ENCODE assay signal across 1 cellular context in the genomic region with DNA sequence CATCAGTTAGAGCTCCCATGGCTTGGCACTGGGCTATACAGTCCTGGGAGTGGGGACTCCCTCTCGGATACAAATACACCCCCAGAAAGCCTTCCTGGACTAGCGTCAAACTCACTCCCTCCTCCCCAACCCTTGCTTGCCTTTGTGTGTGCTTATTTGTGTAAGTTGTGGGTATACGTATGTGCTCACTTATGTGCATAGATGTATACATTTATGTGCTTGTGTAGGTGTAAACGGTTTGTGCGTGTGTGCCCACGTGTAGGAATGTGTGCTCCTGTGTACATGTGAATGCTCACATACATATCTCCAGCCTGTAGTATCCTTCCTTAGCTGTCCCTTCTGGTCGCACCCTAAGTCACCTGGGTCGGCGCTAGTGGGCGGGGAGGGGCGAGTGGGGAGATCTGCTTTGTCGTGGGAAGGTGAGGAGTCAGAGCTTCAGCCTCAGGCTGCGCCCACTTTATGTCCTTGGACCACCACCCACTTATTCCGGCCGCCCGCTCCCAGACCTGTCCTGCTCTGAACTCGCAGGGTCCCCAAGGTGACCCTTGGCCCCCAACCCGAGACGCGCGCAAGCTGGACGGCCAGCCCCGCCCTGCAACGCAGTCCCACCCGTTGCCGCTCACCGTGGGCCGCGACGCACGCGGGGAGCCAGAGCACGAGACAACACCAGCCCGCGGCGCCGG.
A peak's percentile ranks its signal among the peaks of the same experiment; 100 is the strongest.
TF ChIP-seq lines count a peak whose summit lies in the region.

No MANE protein-coding gene starts in this region.

TF ChIP-seq in HepG2, 621 proteins besides CTCF, POLR2A, EP300 and RAD21 (continued from another document and continues in another):
- TF ChIP-seq, protein P1, sequence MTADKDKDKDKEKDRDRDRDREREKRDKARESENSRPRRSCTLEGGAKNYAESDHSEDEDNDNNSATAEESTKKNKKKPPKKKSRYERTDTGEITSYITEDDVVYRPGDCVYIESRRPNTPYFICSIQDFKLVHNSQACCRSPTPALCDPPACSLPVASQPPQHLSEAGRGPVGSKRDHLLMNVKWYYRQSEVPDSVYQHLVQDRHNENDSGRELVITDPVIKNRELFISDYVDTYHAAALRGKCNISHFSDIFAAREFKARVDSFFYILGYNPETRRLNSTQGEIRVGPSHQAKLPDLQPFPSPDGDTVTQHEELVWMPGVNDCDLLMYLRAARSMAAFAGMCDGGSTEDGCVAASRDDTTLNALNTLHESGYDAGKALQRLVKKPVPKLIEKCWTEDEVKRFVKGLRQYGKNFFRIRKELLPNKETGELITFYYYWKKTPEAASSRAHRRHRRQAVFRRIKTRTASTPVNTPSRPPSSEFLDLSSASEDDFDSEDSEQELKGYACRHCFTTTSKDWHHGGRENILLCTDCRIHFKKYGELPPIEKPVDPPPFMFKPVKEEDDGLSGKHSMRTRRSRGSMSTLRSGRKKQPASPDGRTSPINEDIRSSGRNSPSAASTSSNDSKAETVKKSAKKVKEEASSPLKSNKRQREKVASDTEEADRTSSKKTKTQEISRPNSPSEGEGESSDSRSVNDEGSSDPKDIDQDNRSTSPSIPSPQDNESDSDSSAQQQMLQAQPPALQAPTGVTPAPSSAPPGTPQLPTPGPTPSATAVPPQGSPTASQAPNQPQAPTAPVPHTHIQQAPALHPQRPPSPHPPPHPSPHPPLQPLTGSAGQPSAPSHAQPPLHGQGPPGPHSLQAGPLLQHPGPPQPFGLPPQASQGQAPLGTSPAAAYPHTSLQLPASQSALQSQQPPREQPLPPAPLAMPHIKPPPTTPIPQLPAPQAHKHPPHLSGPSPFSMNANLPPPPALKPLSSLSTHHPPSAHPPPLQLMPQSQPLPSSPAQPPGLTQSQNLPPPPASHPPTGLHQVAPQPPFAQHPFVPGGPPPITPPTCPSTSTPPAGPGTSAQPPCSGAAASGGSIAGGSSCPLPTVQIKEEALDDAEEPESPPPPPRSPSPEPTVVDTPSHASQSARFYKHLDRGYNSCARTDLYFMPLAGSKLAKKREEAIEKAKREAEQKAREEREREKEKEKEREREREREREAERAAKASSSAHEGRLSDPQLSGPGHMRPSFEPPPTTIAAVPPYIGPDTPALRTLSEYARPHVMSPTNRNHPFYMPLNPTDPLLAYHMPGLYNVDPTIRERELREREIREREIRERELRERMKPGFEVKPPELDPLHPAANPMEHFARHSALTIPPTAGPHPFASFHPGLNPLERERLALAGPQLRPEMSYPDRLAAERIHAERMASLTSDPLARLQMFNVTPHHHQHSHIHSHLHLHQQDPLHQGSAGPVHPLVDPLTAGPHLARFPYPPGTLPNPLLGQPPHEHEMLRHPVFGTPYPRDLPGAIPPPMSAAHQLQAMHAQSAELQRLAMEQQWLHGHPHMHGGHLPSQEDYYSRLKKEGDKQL (CRISPR knock-in tag; IDR thresholded peaks at IDR 0.05; ENCODE audit: low read depth) = no peak
- TF ChIP-seq ZNF17 (CRISPR knock-in tag; IDR thresholded peaks at IDR 0.05) = no peak
- TF ChIP-seq REXO4 (CRISPR knock-in tag; IDR thresholded peaks at IDR 0.05; ENCODE audit: borderline replicate concordance) = no peak
- TF ChIP-seq, protein P2, sequence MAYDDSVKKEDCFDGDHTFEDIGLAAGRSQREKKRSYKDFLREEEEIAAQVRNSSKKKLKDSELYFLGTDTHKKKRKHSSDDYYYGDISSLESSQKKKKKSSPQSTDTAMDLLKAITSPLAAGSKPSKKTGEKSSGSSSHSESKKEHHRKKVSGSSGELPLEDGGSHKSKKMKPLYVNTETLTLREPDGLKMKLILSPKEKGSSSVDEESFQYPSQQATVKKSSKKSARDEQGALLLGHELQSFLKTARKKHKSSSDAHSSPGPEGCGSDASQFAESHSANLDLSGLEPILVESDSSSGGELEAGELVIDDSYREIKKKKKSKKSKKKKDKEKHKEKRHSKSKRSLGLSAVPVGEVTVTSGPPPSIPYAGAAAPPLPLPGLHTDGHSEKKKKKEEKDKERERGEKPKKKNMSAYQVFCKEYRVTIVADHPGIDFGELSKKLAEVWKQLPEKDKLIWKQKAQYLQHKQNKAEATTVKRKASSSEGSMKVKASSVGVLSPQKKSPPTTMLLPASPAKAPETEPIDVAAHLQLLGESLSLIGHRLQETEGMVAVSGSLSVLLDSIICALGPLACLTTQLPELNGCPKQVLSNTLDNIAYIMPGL (CRISPR knock-in tag; IDR thresholded peaks at IDR 0.05; ENCODE audit: borderline replicate concordance in 1 of 2, low read depth in 1 of 2) = no peak
- no peak for TF ChIP-seq ZFP90 (CRISPR knock-in tag; IDR thresholded peaks at IDR 0.05; ENCODE audit: borderline replicate concordance)
- TF ChIP-seq NKX3-1 (CRISPR knock-in tag; IDR thresholded peaks at IDR 0.05) = no peak
- TF ChIP-seq, protein P3, sequence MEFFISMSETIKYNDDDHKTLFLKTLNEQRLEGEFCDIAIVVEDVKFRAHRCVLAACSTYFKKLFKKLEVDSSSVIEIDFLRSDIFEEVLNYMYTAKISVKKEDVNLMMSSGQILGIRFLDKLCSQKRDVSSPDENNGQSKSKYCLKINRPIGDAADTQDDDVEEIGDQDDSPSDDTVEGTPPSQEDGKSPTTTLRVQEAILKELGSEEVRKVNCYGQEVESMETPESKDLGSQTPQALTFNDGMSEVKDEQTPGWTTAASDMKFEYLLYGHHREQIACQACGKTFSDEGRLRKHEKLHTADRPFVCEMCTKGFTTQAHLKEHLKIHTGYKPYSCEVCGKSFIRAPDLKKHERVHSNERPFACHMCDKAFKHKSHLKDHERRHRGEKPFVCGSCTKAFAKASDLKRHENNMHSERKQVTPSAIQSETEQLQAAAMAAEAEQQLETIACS (CRISPR knock-in tag; IDR thresholded peaks at IDR 0.05) = no peak
- TF ChIP-seq ZNF556 (CRISPR knock-in tag; IDR thresholded peaks at IDR 0.05; ENCODE audit: borderline replicate concordance) = 0 out of 2 replicates have a peak, but pooled peaks have one; percentile 8
- no peak for TF ChIP-seq PHF20 (CRISPR knock-in tag; IDR thresholded peaks at IDR 0.05)
- TF ChIP-seq CENPT (CRISPR knock-in tag; IDR thresholded peaks at IDR 0.05; ENCODE audit: low read depth) = no peak
- TF ChIP-seq, protein P4, sequence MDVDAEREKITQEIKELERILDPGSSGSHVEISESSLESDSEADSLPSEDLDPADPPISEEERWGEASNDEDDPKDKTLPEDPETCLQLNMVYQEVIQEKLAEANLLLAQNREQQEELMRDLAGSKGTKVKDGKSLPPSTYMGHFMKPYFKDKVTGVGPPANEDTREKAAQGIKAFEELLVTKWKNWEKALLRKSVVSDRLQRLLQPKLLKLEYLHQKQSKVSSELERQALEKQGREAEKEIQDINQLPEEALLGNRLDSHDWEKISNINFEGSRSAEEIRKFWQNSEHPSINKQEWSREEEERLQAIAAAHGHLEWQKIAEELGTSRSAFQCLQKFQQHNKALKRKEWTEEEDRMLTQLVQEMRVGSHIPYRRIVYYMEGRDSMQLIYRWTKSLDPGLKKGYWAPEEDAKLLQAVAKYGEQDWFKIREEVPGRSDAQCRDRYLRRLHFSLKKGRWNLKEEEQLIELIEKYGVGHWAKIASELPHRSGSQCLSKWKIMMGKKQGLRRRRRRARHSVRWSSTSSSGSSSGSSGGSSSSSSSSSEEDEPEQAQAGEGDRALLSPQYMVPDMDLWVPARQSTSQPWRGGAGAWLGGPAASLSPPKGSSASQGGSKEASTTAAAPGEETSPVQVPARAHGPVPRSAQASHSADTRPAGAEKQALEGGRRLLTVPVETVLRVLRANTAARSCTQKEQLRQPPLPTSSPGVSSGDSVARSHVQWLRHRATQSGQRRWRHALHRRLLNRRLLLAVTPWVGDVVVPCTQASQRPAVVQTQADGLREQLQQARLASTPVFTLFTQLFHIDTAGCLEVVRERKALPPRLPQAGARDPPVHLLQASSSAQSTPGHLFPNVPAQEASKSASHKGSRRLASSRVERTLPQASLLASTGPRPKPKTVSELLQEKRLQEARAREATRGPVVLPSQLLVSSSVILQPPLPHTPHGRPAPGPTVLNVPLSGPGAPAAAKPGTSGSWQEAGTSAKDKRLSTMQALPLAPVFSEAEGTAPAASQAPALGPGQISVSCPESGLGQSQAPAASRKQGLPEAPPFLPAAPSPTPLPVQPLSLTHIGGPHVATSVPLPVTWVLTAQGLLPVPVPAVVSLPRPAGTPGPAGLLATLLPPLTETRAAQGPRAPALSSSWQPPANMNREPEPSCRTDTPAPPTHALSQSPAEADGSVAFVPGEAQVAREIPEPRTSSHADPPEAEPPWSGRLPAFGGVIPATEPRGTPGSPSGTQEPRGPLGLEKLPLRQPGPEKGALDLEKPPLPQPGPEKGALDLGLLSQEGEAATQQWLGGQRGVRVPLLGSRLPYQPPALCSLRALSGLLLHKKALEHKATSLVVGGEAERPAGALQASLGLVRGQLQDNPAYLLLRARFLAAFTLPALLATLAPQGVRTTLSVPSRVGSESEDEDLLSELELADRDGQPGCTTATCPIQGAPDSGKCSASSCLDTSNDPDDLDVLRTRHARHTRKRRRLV (CRISPR knock-in tag; IDR thresholded peaks at IDR 0.05) = no peak
- TF ChIP-seq, protein P5, sequence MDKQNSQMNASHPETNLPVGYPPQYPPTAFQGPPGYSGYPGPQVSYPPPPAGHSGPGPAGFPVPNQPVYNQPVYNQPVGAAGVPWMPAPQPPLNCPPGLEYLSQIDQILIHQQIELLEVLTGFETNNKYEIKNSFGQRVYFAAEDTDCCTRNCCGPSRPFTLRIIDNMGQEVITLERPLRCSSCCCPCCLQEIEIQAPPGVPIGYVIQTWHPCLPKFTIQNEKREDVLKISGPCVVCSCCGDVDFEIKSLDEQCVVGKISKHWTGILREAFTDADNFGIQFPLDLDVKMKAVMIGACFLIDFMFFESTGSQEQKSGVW (CRISPR knock-in tag; IDR thresholded peaks at IDR 0.05; ENCODE audit: borderline replicate concordance) = no peak
- TF ChIP-seq ZNF121 (CRISPR knock-in tag; IDR thresholded peaks at IDR 0.05) = no peak
- no peak; the same call in 1 of the 2 replicates for TF ChIP-seq ZBTB42 (CRISPR knock-in tag; IDR thresholded peaks at IDR 0.05)
- 0 out of 2 replicates have a peak, but pooled peaks have one; percentile 1 for TF ChIP-seq PHF8 (CRISPR knock-in tag; IDR thresholded peaks at IDR 0.05)
- TF ChIP-seq ZNF20 (CRISPR knock-in tag; IDR thresholded peaks at IDR 0.05) = no peak
- TF ChIP-seq, protein P6, sequence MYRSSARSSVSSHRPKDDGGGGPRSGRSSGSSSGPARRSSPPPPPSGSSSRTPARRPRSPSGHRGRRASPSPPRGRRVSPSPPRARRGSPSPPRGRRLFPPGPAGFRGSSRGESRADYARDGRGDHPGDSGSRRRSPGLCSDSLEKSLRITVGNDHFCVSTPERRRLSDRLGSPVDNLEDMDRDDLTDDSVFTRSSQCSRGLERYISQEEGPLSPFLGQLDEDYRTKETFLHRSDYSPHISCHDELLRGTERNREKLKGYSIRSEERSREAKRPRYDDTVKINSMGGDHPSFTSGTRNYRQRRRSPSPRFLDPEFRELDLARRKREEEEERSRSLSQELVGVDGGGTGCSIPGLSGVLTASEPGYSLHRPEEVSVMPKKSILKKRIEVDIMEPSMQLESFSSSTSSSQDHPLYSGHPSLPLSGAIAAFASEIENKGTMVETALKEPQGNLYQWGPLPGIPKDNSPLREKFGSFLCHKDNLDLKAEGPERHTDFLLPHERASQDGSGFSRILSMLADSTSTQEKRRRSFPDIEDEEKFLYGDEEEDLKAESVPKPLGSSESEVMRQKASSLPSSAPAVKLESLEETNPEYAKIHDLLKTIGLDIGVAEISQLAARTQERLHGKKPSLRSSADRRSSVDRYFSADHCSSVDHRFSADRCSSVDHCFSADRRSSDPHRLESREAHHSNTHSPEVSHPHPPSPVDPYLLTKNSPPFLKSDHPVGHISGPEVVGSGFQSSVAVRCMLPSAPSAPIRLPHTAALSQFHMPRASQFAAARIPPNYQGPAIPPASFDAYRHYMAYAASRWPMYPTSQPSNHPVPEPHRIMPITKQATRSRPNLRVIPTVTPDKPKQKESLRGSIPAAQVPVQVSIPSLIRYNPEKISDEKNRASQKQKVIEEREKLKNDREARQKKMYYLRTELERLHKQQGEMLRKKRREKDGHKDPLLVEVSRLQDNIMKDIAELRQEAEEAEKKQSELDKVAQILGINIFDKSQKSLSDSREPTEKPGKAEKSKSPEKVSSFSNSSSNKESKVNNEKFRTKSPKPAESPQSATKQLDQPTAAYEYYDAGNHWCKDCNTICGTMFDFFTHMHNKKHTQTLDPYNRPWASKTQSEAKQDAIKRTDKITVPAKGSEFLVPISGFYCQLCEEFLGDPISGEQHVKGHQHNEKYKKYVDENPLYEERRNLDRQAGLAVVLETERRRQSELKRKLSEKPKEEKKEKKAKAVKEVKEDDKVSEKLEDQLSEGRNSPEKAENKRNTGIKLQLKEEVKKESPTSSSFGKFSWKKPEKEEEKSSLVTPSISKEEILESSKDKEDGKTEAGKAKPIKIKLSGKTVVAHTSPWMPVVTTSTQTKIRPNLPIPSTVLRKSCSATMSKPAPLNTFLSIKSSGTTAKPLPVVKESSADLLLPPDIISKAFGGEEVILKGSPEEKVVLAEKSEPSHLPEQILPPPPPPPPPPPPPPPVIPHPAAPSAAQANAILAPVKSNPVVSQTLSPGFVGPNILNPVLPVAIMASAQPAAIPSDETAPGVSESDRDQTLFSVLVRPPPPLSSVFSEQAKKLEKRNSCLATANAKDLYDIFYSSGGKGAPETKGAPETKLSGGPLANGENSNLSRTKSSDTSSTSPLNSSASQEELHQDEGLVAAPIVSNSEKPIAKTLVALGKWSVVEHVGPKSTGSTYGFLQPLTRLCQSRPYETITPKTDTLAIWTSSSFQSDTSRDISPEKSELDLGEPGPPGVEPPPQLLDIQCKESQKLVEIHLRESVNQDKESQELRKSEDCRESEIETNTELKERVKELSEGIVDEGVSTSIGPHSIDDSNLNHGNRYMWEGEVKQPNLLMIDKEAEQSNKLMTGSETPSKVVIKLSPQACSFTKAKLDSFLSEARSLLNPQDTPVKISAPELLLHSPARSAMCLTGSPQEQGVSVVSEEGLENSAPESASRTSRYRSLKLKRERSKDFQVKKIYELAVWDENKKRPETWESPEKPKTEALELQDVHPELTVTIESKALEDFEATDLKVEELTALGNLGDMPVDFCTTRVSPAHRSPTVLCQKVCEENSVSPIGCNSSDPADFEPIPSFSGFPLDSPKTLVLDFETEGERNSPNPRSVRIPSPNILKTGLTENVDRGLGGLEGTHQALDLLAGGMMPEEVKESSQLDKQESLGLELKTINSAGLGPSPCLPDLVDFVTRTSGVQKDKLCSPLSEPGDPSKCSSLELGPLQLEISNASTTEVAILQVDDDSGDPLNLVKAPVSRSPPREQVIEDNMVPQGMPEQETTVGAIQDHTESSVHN (CRISPR knock-in tag; IDR thresholded peaks at IDR 0.05) = 0 out of 2 replicates have a peak, but pooled peaks have one; percentile 38
- TF ChIP-seq MIXL1 (CRISPR knock-in tag; IDR thresholded peaks at IDR 0.05) = no peak
- no peak for TF ChIP-seq NFIC (IDR thresholded peaks at IDR 0.05; ENCODE audit: low read length)
- TF ChIP-seq SRSF1 (optimal IDR thresholded peaks at IDR 0.05; ENCODE audit: low read depth, low read length) = no peak
- TF ChIP-seq, protein P7, sequence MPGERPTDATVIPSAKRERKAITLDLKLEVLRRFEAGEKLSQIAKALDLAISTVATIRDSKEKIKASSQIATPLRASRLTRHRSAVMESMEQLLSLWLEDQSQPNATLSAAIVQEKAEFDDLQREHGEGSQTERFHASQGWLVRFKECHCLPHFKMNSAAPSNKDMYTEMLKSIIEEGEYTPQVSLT (CRISPR knock-in tag; IDR thresholded peaks at IDR 0.05; ENCODE audit: borderline replicate concordance, low read depth) = no peak
